In genomic region chr20:50957798-50958732, GRCh38 we compare ENCODE assay signal across 8 cellular contexts. TPM values are rescaled to one million over a fixed set of nuclear protein-coding genes. Genes with fewer than 3 reads are reported as not detected.
DNase-seq lines count a peak whose midpoint lies in the region; ATAC-seq and TF ChIP-seq lines count a peak whose summit lies in the region.

Gene DPM1, minus strand, starts transcription at chr20:50958532. Its CDS starts 9 bp downstream, at chr20:50958523.

- peak within 1 kb of the TSS; percentile 88 for H3K9ac ChIP-seq in SU-DHL-6 (ENCODE audit: low read length)
- peak within 1 kb of the TSS; percentile 96 for H3K9ac ChIP-seq in trophoblast cell (ENCODE audit: low read length)

- peaks cover 6% of the 10 kb centered on the region for H3K79me1 ChIP-seq in trophoblast cell (ENCODE audit: low read length)

- peaks cover 27% of the 10 kb centered on the region for H4K20me1 ChIP-seq in SU-DHL-6 (ENCODE audit: low read depth, low read length)

- POLR2A ChIA-PET in activated naive CD8-positive, alpha-beta T cell treated with anti-CD3 and anti-CD28 coated beads, Interleukin-2, amount 10 ng/mL, durations not matched to agents 7 days and 5 days (lab: Charles Lee), result interaction anchor here (0.6 to 3.9 kb wide), 21 partner anchors 8 to 771 kb away, joined by 3 to 106 read pairs (median 4); partner anchors contain the start of genes ADNP, BCAS4 and PARD6B

- H3K27ac ChIP-seq in SU-DHL-6 (ENCODE audit: low read depth, low read length) (peak within 1 kb of the TSS; percentile 81), cardiac muscle cell (peak within 1 kb of the TSS; percentile 94), trophoblast cell (ENCODE audit: low read depth, low read length) (no peak within 1 kb of the TSS), tibial nerve (peak within 1 kb of the TSS; percentile 88 to 95 (median 90))

- ATAC-seq in HG02588 (IDR thresholded peaks at IDR 0.05; ENCODE audit: unreplicated experiment), result peak; percentile 80
- peak; percentile 79 for ATAC-seq in activated naive CD8-positive, alpha-beta T cell treated with anti-CD3 and anti-CD28 coated beads, Interleukin-2, amount 10 ng/mL, durations not matched to agents 7 days and 5 days (ENCODE audit: low read depth)

- H3K9me3 ChIP-seq in SU-DHL-6 (ENCODE audit: insufficient read depth, low read length) (no peaks in the 10 kb centered on the region), cardiac muscle cell (ENCODE audit: low read depth) (no peaks in the 10 kb centered on the region), trophoblast cell (ENCODE audit: insufficient read depth, low read depth, low read length) (no peaks in the 10 kb centered on the region), tibial nerve (no peaks in the 10 kb centered on the region)

- peaks cover 35% of the 10 kb centered on the region for H3K4me1 Mint-ChIP-seq in activated naive CD8-positive, alpha-beta T cell treated with anti-CD3 and anti-CD28 coated beads, Interleukin-2, amount 10 ng/mL, durations not matched to agents 7 days and 5 days

- peak within 1 kb of the TSS; percentile 19 for H3K18ac ChIP-seq in trophoblast cell (ENCODE audit: low read length)

- DNase-seq in GM10266 (ENCODE audit: extremely low spot score) (peak; percentile 79), NCI-H1092 treated with DMSO at 0.1 percent for 48 hours (lab: John Stamatoyannopoulos, UW) (peak; percentile 95), cardiac muscle cell (ENCODE audit: low read depth in 1 of 2, low spot score in 1 of 2) (peak; percentile 93 to 94), trophoblast cell (peak; percentile 84 to 97), tibial nerve (ENCODE audit: low spot score in 2 of 2) (peak; percentile 66 to 90)
- peak; percentile 86 for DNase-seq in activated naive CD8-positive, alpha-beta T cell treated with anti-CD3 and anti-CD28 coated beads, Interleukin-2, amount 10 ng/mL, durations not matched to agents 7 days and 5 days

- H3K23ac ChIP-seq in trophoblast cell (ENCODE audit: low read length), result no peak within 1 kb of the TSS

- H3K27me3 Mint-ChIP-seq in activated naive CD8-positive, alpha-beta T cell treated with anti-CD3 and anti-CD28 coated beads, Interleukin-2, amount 10 ng/mL, durations not matched to agents 7 days and 5 days, result no peaks in the 10 kb centered on the region

- TF ChIP-seq CTCF in GM10266 (IDR thresholded peaks at IDR 0.05; ENCODE audit: control insufficient read depth, insufficient read depth, low read depth, missing control alignments) (no peak), SU-DHL-6 (IDR thresholded peaks at IDR 0.05; ENCODE audit: insufficient read depth, low read length, poor library complexity, severe bottlenecking) (no peak), cardiac muscle cell (IDR thresholded peaks at IDR 0.05; ENCODE audit: low read depth, low read length) (no peak), tibial nerve (IDR thresholded peaks at IDR 0.05) (no peak)

- H3K36me3 Mint-ChIP-seq in activated naive CD8-positive, alpha-beta T cell treated with anti-CD3 and anti-CD28 coated beads, Interleukin-2, amount 10 ng/mL, durations not matched to agents 7 days and 5 days, result peaks cover 9% of the 10 kb centered on the region

- H3K4me3 ChIP-seq in SU-DHL-6 (ENCODE audit: insufficient read depth, low read length, poor library complexity, severe bottlenecking), result peak within 1 kb of the TSS; percentile 90
- H3K4me3 ChIP-seq in cardiac muscle cell, result peak within 1 kb of the TSS; percentile 93
- H3K4me3 ChIP-seq in trophoblast cell (ENCODE audit: low read depth, low read length), result peak within 1 kb of the TSS; percentile 99
- H3K4me3 ChIP-seq in tibial nerve, result peak within 1 kb of the TSS; percentile 89 to 98 (median 93)

- peak within 1 kb of the TSS; percentile 47 for H2BK5ac ChIP-seq in trophoblast cell (ENCODE audit: low read depth, low read length, poor library complexity)

- H3F3A ChIP-seq in SU-DHL-6 (ENCODE audit: insufficient read depth), result no peaks in the 10 kb centered on the region

- H3K79me2 ChIP-seq in SU-DHL-6 (ENCODE audit: insufficient read depth, low read length) (peaks cover 63% of the 10 kb centered on the region), trophoblast cell (ENCODE audit: control insufficient read depth, insufficient read depth, low read length, poor library complexity) (peaks cover 11% of the 10 kb centered on the region)

- H3K27me3 ChIP-seq in SU-DHL-6 (ENCODE audit: low read length) (no peaks in the 10 kb centered on the region), cardiac muscle cell (no peaks in the 10 kb centered on the region), trophoblast cell (ENCODE audit: insufficient read depth, low read length) (no peaks in the 10 kb centered on the region), tibial nerve (no peaks in the 10 kb centered on the region)

- peak; percentile 87 to 99 for TF ChIP-seq EP300 in tibial nerve (IDR thresholded peaks at IDR 0.05)

- peak within 1 kb of the TSS; percentile 76 for H2AFZ ChIP-seq in SU-DHL-6 (ENCODE audit: low read depth, low read length, severe bottlenecking)
- H2AFZ ChIP-seq in trophoblast cell (ENCODE audit: insufficient read depth, low read length, poor library complexity), result peak within 1 kb of the TSS; percentile 64

- peak within 1 kb of the TSS; percentile 86 for H3K4me2 ChIP-seq in SU-DHL-6 (ENCODE audit: low read depth, low read length, poor library complexity, severe bottlenecking)
- peak within 1 kb of the TSS; percentile 98 for H3K4me2 ChIP-seq in trophoblast cell (ENCODE audit: low read length)

- H3K36me3 ChIP-seq in SU-DHL-6 (ENCODE audit: low read length), result peaks cover 23% of the 10 kb centered on the region
- H3K36me3 ChIP-seq in cardiac muscle cell, result peaks cover 28% of the 10 kb centered on the region
- no peaks in the 10 kb centered on the region for H3K36me3 ChIP-seq in trophoblast cell (ENCODE audit: control insufficient read depth in 1 of 2, insufficient read depth in 2 of 2, low read length in 2 of 2)
- peaks cover 0 to 38% (median 0%) of the 10 kb centered on the region in 3 donors for H3K36me3 ChIP-seq in tibial nerve

- H3K4me3 Mint-ChIP-seq in activated naive CD8-positive, alpha-beta T cell treated with anti-CD3 and anti-CD28 coated beads, Interleukin-2, amount 10 ng/mL, durations not matched to agents 7 days and 5 days, result peak within 1 kb of the TSS; percentile 94

- H3K14ac ChIP-seq in trophoblast cell (ENCODE audit: low read length), result peak within 1 kb of the TSS; percentile 22

- H2BK120ac ChIP-seq in trophoblast cell (ENCODE audit: insufficient read depth, low read length, poor library complexity), result peak within 1 kb of the TSS; percentile 47

- peak within 1 kb of the TSS; percentile 93 for H4K8ac ChIP-seq in trophoblast cell (ENCODE audit: low read depth, low read length)

- peak within 1 kb of the TSS; percentile 36 for H4K12ac ChIP-seq in trophoblast cell (ENCODE audit: low read depth, low read length)

- WGBS in trophoblast cell (ENCODE audit: extremely low coverage, insufficient coverage, insufficient read length), result no CpG with 5 or more reads among the region's 54 CpGs
- WGBS in tibial nerve, 2 donors, result 1% methylated on average over 49 to 54 of the region's 54 CpGs

- peak within 1 kb of the TSS; percentile 98 for H3K4ac ChIP-seq in trophoblast cell (ENCODE audit: low read depth, low read length)

- H3K9me2 ChIP-seq in SU-DHL-6 (replicated peaks; ENCODE audit: insufficient read depth, low read length), result no peaks in the 10 kb centered on the region

- H3K27ac Mint-ChIP-seq in activated naive CD8-positive, alpha-beta T cell treated with anti-CD3 and anti-CD28 coated beads, Interleukin-2, amount 10 ng/mL, durations not matched to agents 7 days and 5 days, result peak within 1 kb of the TSS; percentile 93

- peaks cover 24% of the 10 kb centered on the region for H3K4me1 ChIP-seq in cardiac muscle cell (ENCODE audit: low read depth)
- H3K4me1 ChIP-seq in trophoblast cell (ENCODE audit: control insufficient read depth in 1 of 2, insufficient read depth in 2 of 2, low read length in 2 of 2), result peaks cover 10 to 11% of the 10 kb centered on the region in 2 experiments
- peaks cover 2 to 64% (median 21%) of the 10 kb centered on the region in 4 donors for H3K4me1 ChIP-seq in tibial nerve

- no peaks in the 10 kb centered on the region for H3K9me3 Mint-ChIP-seq in activated naive CD8-positive, alpha-beta T cell treated with anti-CD3 and anti-CD28 coated beads, Interleukin-2, amount 10 ng/mL, durations not matched to agents 7 days and 5 days

- H4K91ac ChIP-seq in trophoblast cell (ENCODE audit: low read depth, low read length), result peak within 1 kb of the TSS; percentile 72

- no peak within 1 kb of the TSS for H2BK12ac ChIP-seq in trophoblast cell (ENCODE audit: low read length)

- no peak within 1 kb of the TSS for H2AK5ac ChIP-seq in trophoblast cell (ENCODE audit: low read length)

- TF ChIP-seq POLR2A in tibial nerve (IDR thresholded peaks at IDR 0.05), result peak; percentile 57 to 86

RNA-seq across cellular contexts. Expression of gene DPM1, which starts in this region (rescaled TPM):
- total RNA-seq in activated naive CD8-positive, alpha-beta T cell treated with anti-CD3 and anti-CD28 coated beads, Interleukin-2, amount 10 ng/mL, durations not matched to agents 7 days and 5 days, result 10 to 100 TPM; 48.1 to 48.9 TPM
- total RNA-seq in cardiac muscle cell (65.2 and 76.2 TPM in 2 replicates), tibial nerve (10 to 100 TPM; 29.4 to 54.2 (median 42.7) TPM)
- 83.4 and 89.8 TPM in 2 replicates for polyA plus RNA-seq in cardiac muscle cell
- polyA plus RNA-seq in trophoblast cell (2013), result 79.3 and 82.1 TPM in 2 replicates
